Comparison of ENCODE assay signal across 23 cellular contexts in the genomic region with DNA sequence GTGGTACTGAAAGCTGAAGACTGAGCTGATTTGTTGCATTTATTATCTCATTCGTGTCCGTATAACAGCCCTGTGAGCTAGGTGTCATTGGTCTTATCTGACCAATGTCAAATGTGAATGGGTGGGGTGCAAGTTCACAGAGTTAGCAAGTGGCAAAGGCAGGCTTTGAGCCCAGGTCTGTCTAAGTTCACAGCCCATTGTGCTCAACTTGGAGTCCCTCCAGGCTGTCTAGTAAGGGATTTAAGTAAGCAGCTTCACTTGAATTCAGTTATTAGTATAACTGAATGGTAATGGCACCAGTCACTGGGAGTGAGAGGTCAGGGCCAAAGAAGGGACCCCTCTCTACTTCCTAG. TPM values are rescaled to one million over a fixed set of nuclear protein-coding genes. Genes with fewer than 3 reads are reported as not detected.
DNase-seq lines count a peak whose midpoint lies in the region; ATAC-seq and TF ChIP-seq lines count a peak whose summit lies in the region.
"Had no signal": no experiment of that assay in that cellular context is flagged by ENCODE, and none has a peak within 500 bp of the region (broad histone marks: within the 10 kb centered on the region; RNA-seq: fewer than 3 reads in every experiment).

No MANE protein-coding gene starts in this region.

- H3K27me3 ChIP-seq in PC-9 (ENCODE audit: insufficient read depth, low read depth): no peaks in the 10 kb centered on the region
- no peaks in the 10 kb centered on the region for H3K27me3 ChIP-seq in esophagus squamous epithelium
- no peaks in the 10 kb centered on the region for H3K27me3 ChIP-seq in skeletal muscle tissue (ENCODE audit: control insufficient read depth in 3 of 3, insufficient read depth in 3 of 3, low read length in 3 of 3)
- H3K27me3 ChIP-seq: adrenal gland, testis had no signal

- no peak overlapping the region for H3K4me3 Mint-ChIP-seq in mesothelial cell of epicardium
- H3K4me3 Mint-ChIP-seq: activated B cell treated with CpG ODN at 0.5 μM for 24 hours; activated CD4-positive, alpha-beta memory T cell treated with anti-CD3 and anti-CD28 coated beads for 36 hours; CD14-positive monocyte had no signal

- H3K27me3 Mint-ChIP-seq in mesothelial cell of epicardium (ENCODE audit: low read depth): peaks cover 15% of the 10 kb centered on the region
- H3K27me3 Mint-ChIP-seq: activated CD4-positive, alpha-beta memory T cell treated with anti-CD3 and anti-CD28 coated beads for 36 hours had no signal

- H3K9me3 ChIP-seq in PC-9 (ENCODE audit: insufficient read depth, low read depth): no peaks in the 10 kb centered on the region
- H3K9me3 ChIP-seq in esophagus squamous epithelium: no peaks in the 10 kb centered on the region
- no peaks in the 10 kb centered on the region for H3K9me3 ChIP-seq in skeletal muscle tissue (ENCODE audit: control insufficient read depth in 3 of 3, low read length in 3 of 3)
- H3K9me3 ChIP-seq: adrenal gland, SK-N-SH, testis had no signal

- no peak for TF ChIP-seq POLR2A in esophagus squamous epithelium (IDR thresholded peaks at IDR 0.05)

- H3K27ac Mint-ChIP-seq in mesothelial cell of epicardium: peak overlapping the region; percentile 79
- H3K27ac Mint-ChIP-seq: activated B cell treated with CpG ODN at 0.5 μM for 24 hours; activated CD4-positive, alpha-beta memory T cell treated with anti-CD3 and anti-CD28 coated beads for 36 hours had no signal

- H3K4me1 Mint-ChIP-seq in mesothelial cell of epicardium: peaks cover 18% of the 10 kb centered on the region
- H3K4me1 Mint-ChIP-seq: activated B cell treated with CpG ODN at 0.5 μM for 24 hours had no signal

- intact Hi-C loops in PC-9 (cut with micrococcal nuclease; ENCODE audit: unreplicated experiment): loop anchor here (1.0 kb wide), 1 partner anchor 10 kb away; no protein-coding TSS in a partner anchor
- intact Hi-C loops in esophagus squamous epithelium (cut with DNase I): no loop called here

- DNase-seq in PC-9: peak in 1 of 2 experiments; percentile 46
- DNase-seq in esophagus squamous epithelium (lab: John Stamatoyannopoulos, UW): no peak
- DNase-seq in mesothelial cell of epicardium (ENCODE audit: low spot score in 2 of 2, unreplicated experiment in 2 of 2): no peak
- no peak for DNase-seq in GF-D8 (lab: John Stamatoyannopoulos, UW)
- DNase-seq: activated B cell treated with CpG ODN at 0.5 μM for 24 hours; activated CD4-positive, alpha-beta memory T cell treated with anti-CD3 and anti-CD28 coated beads for 36 hours; activated naive CD4-positive, alpha-beta T cell; activated T-cell treated with anti-CD3 and anti-CD28 coated beads for 4 hours; adrenal gland; dermis blood vessel endothelial cell; HCEC 1CT; NCI-H2171; NCI-H524 treated with DMSO at 0.1 percent for 48 hours; RPMI8226; SK-N-SH; testis had no signal

- 0 out of 2 replicates have a peak overlapping the region, but pooled peaks have one; percentile 69 for H2AFZ ChIP-seq in PC-9

- peak overlapping the region in 2 of 3 donors; percentile 39 to 57 for H3K9ac ChIP-seq in skeletal muscle tissue (ENCODE audit: low read depth in 1 of 3, low read length in 3 of 3)
- H3K9ac ChIP-seq: KMS-11, SK-N-SH had no signal

- H3K36me3 Mint-ChIP-seq in mesothelial cell of epicardium: peaks cover 9% of the 10 kb centered on the region
- H3K36me3 Mint-ChIP-seq: activated CD4-positive, alpha-beta memory T cell treated with anti-CD3 and anti-CD28 coated beads for 36 hours; CD14-positive monocyte had no signal

- 32 to 48% methylated on average over 2 of the region's 2 CpGs for WGBS in esophagus squamous epithelium, 2 donors

- H3K4me1 ChIP-seq in PC-9 (replicated peaks; ENCODE audit: insufficient read depth): peaks cover 21% of the 10 kb centered on the region
- peaks cover 6 to 55% (median 26%) of the 10 kb centered on the region in 3 donors for H3K4me1 ChIP-seq in esophagus squamous epithelium
- peaks cover 21 to 40% (median 26%) of the 10 kb centered on the region in 3 donors for H3K4me1 ChIP-seq in skeletal muscle tissue (ENCODE audit: control insufficient read depth in 3 of 3, insufficient read depth in 3 of 3, low read length in 3 of 3)
- H3K4me1 ChIP-seq: adrenal gland had no signal

- POLR2A ChIA-PET in PC-9 (lab: Charles Lee; ENCODE audit: unreplicated experiment): interaction anchor here (0.5 to 1.5 kb wide), 15 partner anchors 11 to 859 kb away, joined by 3 to 17 read pairs (median 3); a partner anchor contains a TSS

- H3K79me2 ChIP-seq in PC-9 (ENCODE audit: low read depth): no peaks in the 10 kb centered on the region

- H3K4me3 ChIP-seq in PC-9 (no peak overlapping the region), esophagus squamous epithelium (no peak overlapping the region), skeletal muscle tissue (ENCODE audit: low read length in 3 of 3) (peak overlapping the region in 1 of 3 donors; percentile 2)
- H3K4me3 ChIP-seq: adrenal gland, testis had no signal

- no peaks in the 10 kb centered on the region for H3K9me3 Mint-ChIP-seq in mesothelial cell of epicardium
- H3K9me3 Mint-ChIP-seq: activated B cell treated with CpG ODN at 0.5 μM for 24 hours; activated CD4-positive, alpha-beta memory T cell treated with anti-CD3 and anti-CD28 coated beads for 36 hours had no signal

- H3K27ac ChIP-seq in PC-9 (peak overlapping the region; percentile 65; the same call in 1 of the 2 replicates), esophagus squamous epithelium (peak overlapping the region in 3 of 4 donors; percentile 29 to 57 (median 47)), skeletal muscle tissue (ENCODE audit: low read depth, low read length) (peak overlapping the region; percentile 71)
- H3K27ac ChIP-seq: KMS-11, testis had no signal

- no TSS peak for BruUV-seq in PC-9 (replicated peaks; lab: Mats Ljungman, UMichigan)

- no peak for TF ChIP-seq CTCF in PC-9 (conservative IDR thresholded peaks at IDR 0.05)
- no peak for TF ChIP-seq CTCF in esophagus squamous epithelium (IDR thresholded peaks at IDR 0.05)
- no peak for TF ChIP-seq CTCF in mesothelial cell of epicardium (IDR thresholded peaks at IDR 0.05; ENCODE audit: unreplicated experiment)

- peak overlapping the region; percentile 66 for H3K4me2 ChIP-seq in PC-9
- H3K4me2 ChIP-seq: KMS-11, SK-N-SH had no signal

- peaks cover 21% of the 10 kb centered on the region for H3F3A ChIP-seq in PC-9 (ENCODE audit: insufficient read depth, low read depth)

- H3K36me3 ChIP-seq in PC-9 (ENCODE audit: low read depth): no peaks in the 10 kb centered on the region
- peaks cover 0 to 41% (median 0%) of the 10 kb centered on the region in 3 donors for H3K36me3 ChIP-seq in esophagus squamous epithelium
- peaks cover 4 to 38% (median 26%) of the 10 kb centered on the region in 3 donors for H3K36me3 ChIP-seq in skeletal muscle tissue (ENCODE audit: control insufficient read depth in 3 of 3, insufficient read depth in 3 of 3, low read length in 3 of 3)
- H3K36me3 ChIP-seq: adrenal gland had no signal

- H3K9me2 ChIP-seq in PC-9 (ENCODE audit: insufficient read depth): no peaks in the 10 kb centered on the region; the same call in 1 of the 2 replicates
- H3K9me2 ChIP-seq: SK-N-SH had no signal

- no peaks in the 10 kb centered on the region for H4K20me1 ChIP-seq in PC-9 (ENCODE audit: insufficient read depth)

- CTCF ChIA-PET in PC-9 (lab: Charles Lee): interaction anchor here (0.6 to 1.4 kb wide), 8 partner anchors 8 to 117 kb away, joined by 3 to 6 read pairs (median 3); a partner anchor contains a TSS

- ATAC-seq in GM18858 (IDR thresholded peaks at IDR 0.05; ENCODE audit: unreplicated experiment) (no peak), HG03571 (IDR thresholded peaks at IDR 0.05; ENCODE audit: unreplicated experiment) (no peak)
- ATAC-seq: sciatic nerve had no signal

RNA-seq across cellular contexts. Expression of a gene that starts 8.5 kb away (rescaled TPM):
- total RNA-seq in PC-9 (2021) (32.4 and 32.9 TPM in 2 replicates), esophagus squamous epithelium (100 to 1,000 TPM in 2 of 4 donors, 10 to 100 TPM in 2; 25.2 to 375 (median 110) TPM), mesothelial cell of epicardium (46.1 to 47.3 TPM (median 46.7 TPM) in 3 replicates), skeletal muscle tissue (89.8 TPM)

RNA-seq across cellular contexts. Expression of a gene that starts 23.3 kb away (rescaled TPM):
- 20.5 and 24.0 TPM in 2 replicates for total RNA-seq in PC-9 (2021)
- total RNA-seq in esophagus squamous epithelium: 100 to 1,000 TPM in 2 of 4 donors, 10 to 100 TPM in 2; 22.8 to 297 (median 140) TPM
- 41.5 to 45.9 TPM (median 45.1 TPM) in 3 replicates for total RNA-seq in mesothelial cell of epicardium
- 76.7 TPM for total RNA-seq in skeletal muscle tissue

RNA-seq across cellular contexts. Expression of a gene that starts 40.0 kb away (rescaled TPM):
- total RNA-seq in PC-9 (2021): 70.4 and 72.9 TPM in 2 replicates
- total RNA-seq in esophagus squamous epithelium: 10 to 100 TPM; 13.0 to 53.2 (median 25.8) TPM
- 50.6 to 59.2 TPM (median 58.5 TPM) in 3 replicates for total RNA-seq in mesothelial cell of epicardium
- total RNA-seq in skeletal muscle tissue: 10.4 TPM

RNA-seq across cellular contexts. Expression of a gene that starts 50.7 kb away (rescaled TPM):
- total RNA-seq in PC-9 (2021) (53.8 and 102 TPM in 2 replicates), esophagus squamous epithelium (10 to 100 TPM; 27.5 to 46.3 (median 32.7) TPM), mesothelial cell of epicardium (44.6 to 45.9 TPM (median 45.1 TPM) in 3 replicates), skeletal muscle tissue (14.6 TPM)

RNA-seq across cellular contexts. Expression of a gene that starts 59.7 kb away (rescaled TPM):
- total RNA-seq in PC-9 (2021): 0.74 and 1.3 TPM in 2 replicates
- 1 to 10 TPM in 1 of 4 donors, under 1 TPM in 1, not detected in 2; 0.53 to 1.3 TPM for total RNA-seq in esophagus squamous epithelium
- 2.1 to 2.5 TPM (median 2.3 TPM) in 3 replicates for total RNA-seq in mesothelial cell of epicardium
- total RNA-seq in skeletal muscle tissue: not detected
- total RNA-seq: activated B cell treated with CpG ODN at 0.5 μM for 24 hours, bronchial epithelial cell, dermis blood vessel endothelial cell had no signal
